In the genomic region with DNA sequence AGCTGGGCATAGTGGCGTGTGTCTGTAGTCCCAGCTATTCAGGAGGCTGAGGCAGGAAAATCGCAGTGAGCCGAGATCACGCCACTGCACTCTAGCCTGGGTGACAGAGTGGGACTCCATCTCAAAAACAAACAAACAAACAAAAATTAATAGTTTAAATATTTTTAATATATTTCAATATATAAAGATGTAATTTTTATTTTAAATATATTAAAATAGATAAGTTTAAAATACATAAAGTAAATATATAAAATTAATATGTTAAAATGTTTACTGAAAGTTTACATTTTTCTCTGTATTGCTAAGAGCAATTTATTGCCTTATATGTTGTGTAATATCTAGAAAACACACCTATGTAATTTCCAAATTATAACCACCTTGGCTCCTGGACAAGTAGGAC, we compare ENCODE assay signal across 27 cellular contexts. TPM values are rescaled to one million over a fixed set of nuclear protein-coding genes. Genes with fewer than 3 reads are reported as not detected.
DNase-seq lines count a peak whose midpoint lies in the region; ATAC-seq, FAIRE-seq and TF ChIP-seq lines count a peak whose summit lies in the region.
"Had no signal": no experiment of that assay in that cellular context is flagged by ENCODE, and none has a peak within 500 bp of the region (broad histone marks: within the 10 kb centered on the region; RNA-seq: fewer than 3 reads in every experiment).

No MANE protein-coding gene starts in this region.

- TF ChIP-seq CTCF in WTC11 (IDR thresholded peaks at IDR 0.05) (no peak), keratinocyte (optimal IDR thresholded peaks at IDR 0.05 in 1 of 3, IDR thresholded peaks at IDR 0.05 in 1 of 3, conservative IDR thresholded peaks at IDR 0.05 in 1 of 3; ENCODE audit: extremely low read depth in 1 of 3, insufficient read depth in 2 of 3, low read length in 3 of 3) (no peak), thoracic aorta (IDR thresholded peaks at IDR 0.05) (no peak)

- no peaks in the 10 kb centered on the region for H3K27me3 ChIP-seq in keratinocyte (ENCODE audit: control insufficient read depth, extremely low read depth, insufficient read depth, low read length)
- H3K27me3 ChIP-seq in thoracic aorta (replicated peaks; ENCODE audit: insufficient read depth): no peaks in the 10 kb centered on the region
- H3K27me3 ChIP-seq: thyroid gland had no signal

- no peaks in the 10 kb centered on the region for H3K9me3 Mint-ChIP-seq in WTC11
- H3K9me3 Mint-ChIP-seq: activated naive CD8-positive, alpha-beta T cell treated with anti-CD3 and anti-CD28 coated beads, Interleukin-2, amount 50 U/mL, for 24 hours had no signal

- no peak overlapping the region for H3K27ac Mint-ChIP-seq in WTC11
- H3K27ac Mint-ChIP-seq: activated naive CD8-positive, alpha-beta T cell treated with anti-CD3 and anti-CD28 coated beads, Interleukin-2, amount 50 U/mL, for 24 hours had no signal

- no peak overlapping the region for H3K9ac ChIP-seq in keratinocyte (ENCODE audit: control insufficient read depth, extremely low read depth, insufficient read depth, low read length)

- H3K4me3 ChIP-seq in keratinocyte (ENCODE audit: control insufficient read depth in 2 of 3, extremely low read depth in 1 of 3, insufficient read depth in 2 of 3, low read depth in 1 of 3, low read length in 3 of 3) (peak overlapping the region in 2 of 3 experiments; percentile 69 to 73), thoracic aorta (peak overlapping the region; percentile 66)

- H3K4me2 ChIP-seq in keratinocyte (ENCODE audit: control insufficient read depth, extremely low read depth, insufficient read depth, low read depth, low read length): peak overlapping the region; percentile 89

- H3K27ac ChIP-seq in keratinocyte (ENCODE audit: control insufficient read depth, insufficient read depth, low read length): no peak overlapping the region
- no peak overlapping the region for H3K27ac ChIP-seq in thoracic aorta
- H3K27ac ChIP-seq: HL-60 had no signal

- dilution Hi-C loops in keratinocyte (cut with MboI; ENCODE audit: extremely low pct_ligation_motif_present, low sequenced_read_pairs): no loop called here

- CTCF ChIA-PET in WTC11 (lab: Charles Lee): interaction anchor here (0.7 to 0.8 kb wide), 3 partner anchors 45 to 594 kb away, joined by 3 to 4 read pairs (median 3); no protein-coding TSS in a partner anchor

- peak; percentile 66 for FAIRE-seq in G401.6 (lab: Jason Lieb, UNC)
- no peak for FAIRE-seq in keratinocyte (lab: Jason Lieb, UNC)

- POLR2A ChIA-PET in WTC11 (lab: Charles Lee): no interaction called here

- no peaks in the 10 kb centered on the region for H3K27me3 Mint-ChIP-seq in WTC11 (ENCODE audit: low read depth)

- no peak overlapping the region for H2AFZ ChIP-seq in keratinocyte (ENCODE audit: control insufficient read depth, low read length)

- ATAC-seq in WTC11 (no peak), thoracic aorta (ENCODE audit: insufficient number of reproducible peaks, low FRiP score, low read depth) (no peak), GM18520 (IDR thresholded peaks at IDR 0.05; ENCODE audit: unreplicated experiment) (no peak), HG03432 (IDR thresholded peaks at IDR 0.05; ENCODE audit: unreplicated experiment) (no peak)
- ATAC-seq: activated naive CD8-positive, alpha-beta T cell treated with anti-CD3 and anti-CD28 coated beads, Interleukin-2, amount 50 U/mL, for 24 hours; Panc1; stimulated activated naive CD8-positive, alpha-beta T cell treated with anti-CD3 and anti-CD28 coated beads, Interleukin-15, Interleukin-2, amounts not matched to agents 100 U/mL and 50 U/mL, for 24 hours had no signal

- H4K20me1 ChIP-seq in keratinocyte (ENCODE audit: control insufficient read depth, extremely low read depth, insufficient read depth, low read length): no peaks in the 10 kb centered on the region

- H3K4me1 ChIP-seq in keratinocyte (ENCODE audit: control insufficient read depth, extremely low read depth, insufficient read depth, low read length): peaks cover 18% of the 10 kb centered on the region
- peaks cover under 1 to 18% of the 10 kb centered on the region in 2 donors for H3K4me1 ChIP-seq in thoracic aorta (ENCODE audit: control insufficient read depth in 1 of 2, low read depth in 2 of 2)
- H3K4me1 ChIP-seq: prostate gland had no signal

- H3K9me3 ChIP-seq in keratinocyte (ENCODE audit: control insufficient read depth, low read depth, low read length) (no peaks in the 10 kb centered on the region), thoracic aorta (no peaks in the 10 kb centered on the region)
- H3K9me3 ChIP-seq: prostate gland, thyroid gland had no signal

- no peaks in the 10 kb centered on the region for H3K79me2 ChIP-seq in keratinocyte (ENCODE audit: control insufficient read depth, insufficient read depth, low read length)

- no peak overlapping the region for H3K4me3 Mint-ChIP-seq in WTC11
- H3K4me3 Mint-ChIP-seq: activated CD4-positive, alpha-beta T cell treated with anti-CD3 and anti-CD28 coated beads, Interleukin-2, amount 10 ng/mL, durations not matched to agents 7 days and 5 days; activated naive CD8-positive, alpha-beta T cell treated with anti-CD3 and anti-CD28 coated beads, Interleukin-2, amount 50 U/mL, for 24 hours had no signal

- no peaks in the 10 kb centered on the region for H3K9me1 ChIP-seq in keratinocyte (ENCODE audit: control insufficient read depth, extremely low read depth, insufficient read depth, low read length)

- no peaks in the 10 kb centered on the region for H3K36me3 Mint-ChIP-seq in WTC11

- H3K36me3 ChIP-seq in keratinocyte (ENCODE audit: control insufficient read depth in 2 of 2, extremely low read depth in 1 of 2, insufficient read depth in 2 of 2, low read length in 2 of 2): no peaks in the 10 kb centered on the region
- H3K36me3 ChIP-seq in thoracic aorta: no peaks in the 10 kb centered on the region
- H3K36me3 ChIP-seq: prostate gland, thyroid gland had no signal

- DNase-seq in WTC11 (ENCODE audit: low spot score) (no peak), keratinocyte (ENCODE audit: low read depth, low spot score) (no peak), thoracic aorta (ENCODE audit: low spot score) (no peak), putamen (ENCODE audit: low spot score) (no peak)
- DNase-seq: activated CD4-positive, alpha-beta T cell treated with anti-CD3 and anti-CD28 coated beads, Interleukin-2, amount 10 ng/mL, durations not matched to agents 7 days and 5 days; activated naive CD8-positive, alpha-beta T cell treated with anti-CD3 and anti-CD28 coated beads, Interleukin-2, amount 50 U/mL, for 24 hours; activated T-cell treated with anti-CD3 and anti-CD28 coated beads, Interleukin-2, amount 50 U/mL, for 48 hours; C1 segment of cervical spinal cord; Calu3; cerebellar nuclear complex; DND-41; glutamatergic neuron; MV-4-11; NCI-H187; NCI-H524 treated with DMSO at 0.1 percent for 48 hours; NK-92 treated with Interleukin-12 subunit alpha and Interleukin-12 subunit beta, amount 100 ng/mL, for 24 hours; stimulated activated naive CD8-positive, alpha-beta T cell treated with anti-CD3 and anti-CD28 coated beads, Interleukin-15, Interleukin-2, amounts not matched to agents 100 U/mL and 50 U/mL, for 24 hours; SW 1271; T-helper 9 cell; thyroid gland had no signal

- H3K4me1 Mint-ChIP-seq in WTC11: peaks cover 28% of the 10 kb centered on the region

TF ChIP-seq in WTC11, 78 proteins besides CTCF, POLR2A, EP300 and RAD21:
- TF ChIP-seq HMGA2 (CRISPR knock-in tag; IDR thresholded peaks at IDR 0.05) (peak; percentile 97), GRHL2 (CRISPR knock-in tag; IDR thresholded peaks at IDR 0.05; ENCODE audit: insufficient replicate concordance, severe bottlenecking) (no peak)

RNA-seq across cellular contexts. Expression of a gene that starts 44.7 kb away (rescaled TPM):
- total RNA-seq in WTC11 (2021) (0.32 to 1.3 TPM (median 0.98 TPM) in 3 replicates), thoracic aorta (1 to 10 TPM; 4.9 TPM)
- 0.17 to 0.77 TPM (median 0.22 TPM) in 3 replicates for polyA plus RNA-seq in keratinocyte
- polyA plus RNA-seq in keratinocyte (2011; ENCODE audit: low read depth): not detected
- 0.10 and 0.23 TPM in 2 replicates for polyA plus RNA-seq in keratinocyte (2011; cell fraction: cytosol; rRNA removed)
- 0.45 and 0.49 TPM in 2 replicates for polyA plus RNA-seq in keratinocyte (2011; cell fraction: nucleus; rRNA removed)
- polyA plus RNA-seq in keratinocyte (2012; ENCODE audit: low replicate concordance): 0.08 and 0.19 TPM in 2 replicates
- polyA minus RNA-seq in keratinocyte: 0.13 to 1.8 TPM (median 1.7 TPM) in 3 replicates
- polyA minus RNA-seq in keratinocyte (2011; cell fraction: cytosol; rRNA and poly(A)+ RNA removed): not detected
- polyA minus RNA-seq in keratinocyte (2011; cell fraction: nucleus; rRNA and poly(A)+ RNA removed): 1.2 and 1.6 TPM in 2 replicates
- total RNA-seq: kidney epithelial cell had no signal
